ENCODE assay signal across 17 cellular contexts in the genomic region with DNA sequence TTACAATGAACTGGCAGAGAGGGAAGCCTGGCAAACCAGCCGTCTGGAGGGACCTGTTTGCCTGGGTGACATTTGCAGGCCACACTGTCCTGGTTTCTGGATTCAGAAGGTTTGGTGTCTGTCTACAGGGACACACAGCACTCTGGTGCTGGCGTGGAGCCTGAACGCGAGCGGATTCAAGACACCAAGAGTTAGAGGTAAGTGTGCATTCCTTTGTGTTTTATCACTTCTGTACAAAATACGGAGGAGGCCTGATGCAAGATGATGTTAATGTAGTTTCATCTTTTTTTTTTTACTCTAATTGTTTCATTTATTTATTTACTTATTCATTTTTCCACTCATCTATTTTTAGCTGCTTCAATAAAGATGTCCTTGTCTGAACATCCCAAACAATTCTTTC.
"Had no signal": no experiment of that assay in that cellular context is flagged by ENCODE, and none has a peak within 500 bp of the region (broad histone marks: within the 10 kb centered on the region; RNA-seq: fewer than 3 reads in every experiment).

No MANE protein-coding gene starts in this region.

- H3K27ac Mint-ChIP-seq: mesothelial cell of epicardium; natural killer cell treated with Interleukin-12 subunit alpha and Interleukin-12 subunit beta and Interleukin-15 and Interleukin-18, amount 100 ng/mL, for 72 hours; neural progenitor cell had no signal

- H3K27me3 Mint-ChIP-seq: natural killer cell treated with Interleukin-12 subunit alpha and Interleukin-12 subunit beta and Interleukin-15 and Interleukin-18, amount 100 ng/mL, for 72 hours had no signal

- H3K4me2 ChIP-seq: neural progenitor cell had no signal

- H3K4me3 ChIP-seq: colonic mucosa, heart left ventricle, neural progenitor cell, ovary, stomach had no signal

- H3K4me3 Mint-ChIP-seq: mesothelial cell of epicardium; natural killer cell treated with Interleukin-12 subunit alpha and Interleukin-12 subunit beta and Interleukin-15 and Interleukin-18, amount 100 ng/mL, for 72 hours; neural progenitor cell had no signal

- H3K27me3 ChIP-seq: colonic mucosa, neural progenitor cell, ovary had no signal

- H3K36me3 Mint-ChIP-seq: mesothelial cell of epicardium; natural killer cell treated with Interleukin-12 subunit alpha and Interleukin-12 subunit beta and Interleukin-15 and Interleukin-18, amount 100 ng/mL, for 72 hours; neural progenitor cell had no signal

- H3K27ac ChIP-seq: colonic mucosa, heart left ventricle, neural progenitor cell, ovary, stomach had no signal

- H2AFZ ChIP-seq: neural progenitor cell had no signal

- H3K9ac ChIP-seq: neural progenitor cell had no signal

- H3K9me3 Mint-ChIP-seq: mesothelial cell of epicardium; natural killer cell treated with Interleukin-12 subunit alpha and Interleukin-12 subunit beta and Interleukin-15 and Interleukin-18, amount 100 ng/mL, for 72 hours; neural progenitor cell had no signal

- DNase-seq: colonic mucosa; dermis blood vessel endothelial cell; foreskin melanocyte; heart left ventricle; hippocampal formation; ovary; right cardiac atrium; small intestine; stimulated activated CD4-positive, alpha-beta T cell treated with anti-CD3 and anti-CD28 coated beads, Interleukin-12 subunit alpha, Interleukin-12 subunit beta, amount 100 ng/mL, for 4 hours; stimulated activated naive CD4-positive, alpha-beta T cell; stomach; substantia nigra; trophoblast cell had no signal

- H3K4me1 ChIP-seq: colonic mucosa, heart left ventricle, neural progenitor cell had no signal

- H3K9me3 ChIP-seq: colonic mucosa, ovary had no signal

- H3K4me1 Mint-ChIP-seq: neural progenitor cell had no signal

- H3K36me3 ChIP-seq: colonic mucosa, heart left ventricle, neural progenitor cell, ovary, stomach had no signal

- ATAC-seq: heart left ventricle; left lobe of liver; natural killer cell treated with Interleukin-12 subunit alpha and Interleukin-12 subunit beta and Interleukin-15 and Interleukin-18, amount 100 ng/mL, for 72 hours; right cardiac atrium had no signal

- FAIRE-seq: small intestine had no signal
